Comparison of ENCODE assay signal across 30 cellular contexts in the genomic region with DNA sequence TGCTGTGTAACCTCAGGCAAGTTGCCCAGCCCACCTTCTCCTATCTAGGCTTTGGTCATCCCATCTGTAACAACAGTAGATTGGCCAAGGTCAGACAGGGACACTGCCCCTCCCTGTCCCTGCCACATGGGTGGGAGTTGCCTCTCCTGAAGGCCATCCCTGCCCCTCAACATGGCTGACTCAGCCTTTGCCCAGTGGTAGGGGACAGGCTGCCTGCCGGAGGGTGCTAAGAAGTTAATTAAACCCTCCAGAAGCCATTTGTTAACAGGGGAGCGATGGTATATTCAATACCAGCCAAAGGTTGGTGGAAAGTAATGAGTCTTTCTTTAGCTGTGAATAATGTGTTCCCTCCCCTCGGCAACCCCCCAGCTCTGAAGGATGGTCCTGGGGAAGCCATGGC.
"Had no signal": no experiment of that assay in that cellular context is flagged by ENCODE, and none has a peak within 500 bp of the region (broad histone marks: within the 10 kb centered on the region; RNA-seq: fewer than 3 reads in every experiment).

No MANE protein-coding gene starts in this region.

- H3K9me3 Mint-ChIP-seq: activated CD4-positive, alpha-beta T cell treated with anti-CD3 and anti-CD28 coated beads, Interleukin-2, amount 10 ng/mL, durations not matched to agents 24 days and 14 days; activated naive CD4-positive, alpha-beta T cell treated with anti-CD3 and anti-CD28 coated beads, Interleukin-2, amount 10 ng/mL, durations not matched to agents 7 days and 5 days; activated naive CD8-positive, alpha-beta T cell treated with anti-CD3 and anti-CD28 coated beads, Interleukin-2, amount 50 U/mL, for 24 hours; activated T-cell treated with anti-CD3 and anti-CD28 coated beads, Interleukin-2, amount 50 U/mL, for 24 hours; activated T-helper 2 cell treated with anti-CD3 and anti-CD28 coated beads, Interferon-gamma antibody, Interleukin-2, Interleukin-4, amounts not matched to agents 10 μg/mL and 5 μg/mL and 100 μg/mL, durations not matched to agents 14 hours and 24 hours and 36 hours had no signal

- H3K4me1 ChIP-seq: breast epithelium had no signal

- ATAC-seq: activated CD8-positive, alpha-beta T cell treated with anti-CD3 and anti-CD28 coated beads, Interleukin-2, amount 10 ng/mL, durations not matched to agents 7 days and 5 days; activated naive CD8-positive, alpha-beta T cell treated with anti-CD3 and anti-CD28 coated beads, Interleukin-2, amount 50 U/mL, for 24 hours; Panc1; SK-N-SH treated with all-trans-retinoic acid at 6 μM for 48 hours had no signal

- H3K9me3 ChIP-seq: breast epithelium had no signal

- H3K4me3 ChIP-seq: breast epithelium had no signal

- H3K36me3 ChIP-seq: breast epithelium, WERI-Rb-1 had no signal

- H3K4me1 Mint-ChIP-seq: activated CD4-positive, alpha-beta T cell treated with anti-CD3 and anti-CD28 coated beads, Interleukin-2, amount 10 ng/mL, durations not matched to agents 24 days and 14 days; activated naive CD4-positive, alpha-beta T cell treated with anti-CD3 and anti-CD28 coated beads, Interleukin-2, amount 10 ng/mL, durations not matched to agents 7 days and 5 days; activated naive CD8-positive, alpha-beta T cell treated with anti-CD3 and anti-CD28 coated beads, Interleukin-2, amount 50 U/mL, for 24 hours had no signal

- H3K27ac ChIP-seq: breast epithelium, WERI-Rb-1 had no signal

- H3K36me3 Mint-ChIP-seq: activated naive CD4-positive, alpha-beta T cell treated with anti-CD3 and anti-CD28 coated beads, Interleukin-2, amount 10 ng/mL, durations not matched to agents 7 days and 5 days; activated naive CD8-positive, alpha-beta T cell had no signal

- H3K27me3 Mint-ChIP-seq: activated CD4-positive, alpha-beta T cell treated with anti-CD3 and anti-CD28 coated beads, Interleukin-2, amount 10 ng/mL, durations not matched to agents 24 days and 14 days; activated naive CD8-positive, alpha-beta T cell; activated naive CD8-positive, alpha-beta T cell treated with anti-CD3 and anti-CD28 coated beads, Interleukin-2, amount 50 U/mL, for 24 hours had no signal

- DNase-seq: activated CD4-positive, alpha-beta T cell treated with anti-CD3 and anti-CD28 coated beads, Interleukin-2, amount 10 ng/mL, durations not matched to agents 24 days and 14 days; activated CD4-positive, alpha-beta T cell treated with anti-CD3 and anti-CD28 coated beads, Interleukin-2, amount 50 U/mL, for 4 hours; activated CD8-positive, alpha-beta T cell treated with anti-CD3 and anti-CD28 coated beads, Interleukin-2, amount 10 ng/mL, durations not matched to agents 7 days and 5 days; activated naive CD4-positive, alpha-beta T cell treated with anti-CD3 and anti-CD28 coated beads, Interleukin-2, amount 10 ng/mL, durations not matched to agents 7 days and 5 days; activated naive CD8-positive, alpha-beta T cell treated with anti-CD3 and anti-CD28 coated beads, Interleukin-2, amount 50 U/mL, for 24 hours; activated T-cell treated with anti-CD3 and anti-CD28 coated beads, Interleukin-2, amount 50 U/mL, for 24 hours; caudate nucleus; cerebellar nuclear complex; Karpas-422; KBM-7; NCI-H1105; NCI-H1417 treated with DMSO at 0.1 percent for 48 hours; NCI-H187 treated with DMSO at 0.1 percent for 48 hours; NCI-H2081; NCI-H2171 treated with DMSO at 0.1 percent for 48 hours; NCI-H2227 treated with DMSO at 0.1 percent for 48 hours; NCI-H446; NCI-H510A treated with DMSO at 0.1 percent for 48 hours; NCI-H526 treated with DMSO at 0.1 percent for 48 hours; NCI-H774; SHP77 treated with DMSO at 0.1 percent for 48 hours; T-helper 1 cell; T-helper 2 cell; T-helper 9 cell; WERI-Rb-1 had no signal

- H3K27ac Mint-ChIP-seq: activated CD4-positive, alpha-beta T cell treated with anti-CD3 and anti-CD28 coated beads, Interleukin-2, amount 10 ng/mL, durations not matched to agents 24 days and 14 days; activated CD8-positive, alpha-beta T cell treated with anti-CD3 and anti-CD28 coated beads, Interleukin-2, amount 10 ng/mL, durations not matched to agents 7 days and 5 days; activated naive CD4-positive, alpha-beta T cell treated with anti-CD3 and anti-CD28 coated beads, Interleukin-2, amount 10 ng/mL, durations not matched to agents 7 days and 5 days; activated naive CD8-positive, alpha-beta T cell; activated naive CD8-positive, alpha-beta T cell treated with anti-CD3 and anti-CD28 coated beads, Interleukin-2, amount 50 U/mL, for 24 hours; activated T-cell treated with anti-CD3 and anti-CD28 coated beads, Interleukin-2, amount 50 U/mL, for 24 hours; activated T-helper 2 cell treated with anti-CD3 and anti-CD28 coated beads, Interferon-gamma antibody, Interleukin-2, Interleukin-4, amounts not matched to agents 10 μg/mL and 5 μg/mL and 100 μg/mL, durations not matched to agents 14 hours and 24 hours and 36 hours had no signal

- H3K27me3 ChIP-seq: breast epithelium had no signal

- H3K4me3 Mint-ChIP-seq: activated CD4-positive, alpha-beta T cell treated with anti-CD3 and anti-CD28 coated beads, Interleukin-2, amount 10 ng/mL, durations not matched to agents 24 days and 14 days; activated CD8-positive, alpha-beta T cell treated with anti-CD3 and anti-CD28 coated beads, Interleukin-2, amount 10 ng/mL, durations not matched to agents 7 days and 5 days; activated naive CD4-positive, alpha-beta T cell treated with anti-CD3 and anti-CD28 coated beads, Interleukin-2, amount 10 ng/mL, durations not matched to agents 7 days and 5 days; activated naive CD8-positive, alpha-beta T cell; activated naive CD8-positive, alpha-beta T cell treated with anti-CD3 and anti-CD28 coated beads, Interleukin-2, amount 50 U/mL, for 24 hours; activated T-cell treated with anti-CD3 and anti-CD28 coated beads, Interleukin-2, amount 50 U/mL, for 24 hours had no signal
